In the genomic region with DNA sequence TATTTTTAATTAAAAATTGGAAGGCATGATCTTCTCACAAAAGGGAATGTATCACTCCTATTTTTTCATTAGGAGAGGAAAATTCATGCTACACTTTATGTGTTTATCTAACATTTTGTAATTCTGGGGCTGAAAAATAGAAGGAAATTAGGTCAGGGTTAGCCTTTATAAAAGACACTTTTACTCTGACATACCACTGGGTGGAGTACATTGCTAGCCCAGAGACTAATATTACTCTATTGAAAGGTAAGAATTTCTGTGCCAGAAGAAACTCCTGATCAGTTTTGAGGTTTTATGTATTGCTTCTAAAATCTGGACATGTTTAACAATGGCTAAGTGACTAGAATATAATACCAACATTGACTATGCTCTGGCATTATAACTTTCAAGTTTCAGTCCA, we compare ENCODE assay signal across 11 cellular contexts.
DNase-seq lines count a peak whose midpoint lies in the region; ATAC-seq, FAIRE-seq and TF ChIP-seq lines count a peak whose summit lies in the region.
"Had no signal": no experiment of that assay in that cellular context is flagged by ENCODE, and none has a peak within 500 bp of the region (broad histone marks: within the 10 kb centered on the region; RNA-seq: fewer than 3 reads in every experiment).

No MANE protein-coding gene starts in this region.

- H3K9me3 Mint-ChIP-seq in activated CD4-positive, alpha-beta memory T cell treated with anti-CD3 and anti-CD28 coated beads, Interleukin-2, amount 10 ng/mL, durations not matched to agents 7 days and 5 days = no peaks in the 10 kb centered on the region
- H3K9me3 Mint-ChIP-seq: activated T-helper 1 cell treated with anti-CD3 and anti-CD28 coated beads, Interleukin-12 subunit alpha, Interleukin-12 subunit beta, Interleukin-2, Interleukin-4 antibody, amounts not matched to agents 30 ng/mL and 10 ng/mL and 1 ng/mL, durations not matched to agents 14 hours and 24 hours and 36 hours had no signal

- no peak for DNase-seq in D721Med (ENCODE audit: insufficient read length, low spot score)
- peak; percentile 24 for DNase-seq in NCI-H446 treated with DMSO at 0.1 percent for 48 hours (lab: John Stamatoyannopoulos, UW)
- peak; percentile 58 for DNase-seq in choroid plexus epithelial cell (ENCODE audit: low read depth)
- peak; percentile 20 to 60 for DNase-seq in lung microvascular endothelial cell (ENCODE audit: low read depth in 2 of 2)
- no peak for DNase-seq in OCI-LY7 (ENCODE audit: low spot score)
- DNase-seq in activated CD4-positive, alpha-beta memory T cell treated with anti-CD3 and anti-CD28 coated beads, Interleukin-2, amount 10 ng/mL, durations not matched to agents 7 days and 5 days = no peak
- DNase-seq in Karpas-422 = no peak
- DNase-seq: GF-D8; stimulated activated CD4-positive, alpha-beta T cell treated with anti-CD3 and anti-CD28 coated beads, Interleukin-4, amount 100 ng/mL, for 24 hours had no signal

- no peaks in the 10 kb centered on the region for H3K27me3 ChIP-seq in Karpas-422 (ENCODE audit: low read length)

- POLR2A ChIA-PET in OCI-LY7 (lab: Charles Lee) = no interaction called here
- POLR2A ChIA-PET in activated CD4-positive, alpha-beta memory T cell treated with anti-CD3 and anti-CD28 coated beads, Interleukin-2, amount 10 ng/mL, durations not matched to agents 7 days and 5 days (lab: Charles Lee) = no interaction called here

- H3K9me2 ChIP-seq in OCI-LY7 (ENCODE audit: insufficient read depth, low read length) = no peaks in the 10 kb centered on the region
- H3K9me2 ChIP-seq in Karpas-422 (replicated peaks; ENCODE audit: insufficient read depth, low read length) = no peaks in the 10 kb centered on the region

- H3K79me2 ChIP-seq in OCI-LY7 (ENCODE audit: insufficient read depth, low read depth, low read length) (no peaks in the 10 kb centered on the region), Karpas-422 (ENCODE audit: low read length) (no peaks in the 10 kb centered on the region)

- BruUV-seq in OCI-LY7 (replicated peaks; lab: Mats Ljungman, UMichigan) = no TSS peak

- H3K4me3 Mint-ChIP-seq in activated CD4-positive, alpha-beta memory T cell treated with anti-CD3 and anti-CD28 coated beads, Interleukin-2, amount 10 ng/mL, durations not matched to agents 7 days and 5 days = no peak overlapping the region
- H3K4me3 Mint-ChIP-seq: activated T-helper 1 cell treated with anti-CD3 and anti-CD28 coated beads, Interleukin-12 subunit alpha, Interleukin-12 subunit beta, Interleukin-2, Interleukin-4 antibody, amounts not matched to agents 30 ng/mL and 10 ng/mL and 1 ng/mL, durations not matched to agents 14 hours and 24 hours and 36 hours had no signal

- H3K36me3 Mint-ChIP-seq in activated CD4-positive, alpha-beta memory T cell treated with anti-CD3 and anti-CD28 coated beads, Interleukin-2, amount 10 ng/mL, durations not matched to agents 7 days and 5 days (ENCODE audit: low read depth) = no peaks in the 10 kb centered on the region

- no peak overlapping the region for H3K9ac ChIP-seq in Karpas-422 (ENCODE audit: low read length)

- CTCF ChIA-PET in OCI-LY7 (lab: Charles Lee; ENCODE audit: unreplicated experiment) = no interaction called here
- CTCF ChIA-PET in activated CD4-positive, alpha-beta memory T cell treated with anti-CD3 and anti-CD28 coated beads, Interleukin-2, amount 10 ng/mL, durations not matched to agents 7 days and 5 days (lab: Charles Lee) = no interaction called here

- H3K4me1 Mint-ChIP-seq in activated CD4-positive, alpha-beta memory T cell treated with anti-CD3 and anti-CD28 coated beads, Interleukin-2, amount 10 ng/mL, durations not matched to agents 7 days and 5 days = no peaks in the 10 kb centered on the region

- H3K4me1 ChIP-seq in OCI-LY7 (ENCODE audit: insufficient read depth, low read length, poor library complexity, severe bottlenecking) = no peaks in the 10 kb centered on the region
- no peaks in the 10 kb centered on the region for H3K4me1 ChIP-seq in Karpas-422 (ENCODE audit: low read length)

- no peak for FAIRE-seq in D721Med (lab: Jason Lieb, UNC)

- H2AFZ ChIP-seq in OCI-LY7 (ENCODE audit: low read length) (no peak overlapping the region), Karpas-422 (ENCODE audit: low read length) (no peak overlapping the region)

- H3K27me3 Mint-ChIP-seq in activated CD4-positive, alpha-beta memory T cell treated with anti-CD3 and anti-CD28 coated beads, Interleukin-2, amount 10 ng/mL, durations not matched to agents 7 days and 5 days = no peaks in the 10 kb centered on the region

- no peak overlapping the region for H3K4me2 ChIP-seq in OCI-LY7 (ENCODE audit: low read length)
- H3K4me2 ChIP-seq in Karpas-422 (ENCODE audit: low read depth, low read length, poor library complexity, severe bottlenecking) = no peak overlapping the region

- ATAC-seq in HG02852 (IDR thresholded peaks at IDR 0.05; ENCODE audit: unreplicated experiment) = no peak

- H3K9me3 ChIP-seq in OCI-LY7 (ENCODE audit: low read length) (no peaks in the 10 kb centered on the region; the same call in 1 of the 2 replicates), Karpas-422 (ENCODE audit: low read length) (peaks cover 17% of the 10 kb centered on the region)

- intact Hi-C loops in OCI-LY7 (cut with micrococcal nuclease; ENCODE audit: unreplicated experiment) = no loop called here

- H3K36me3 ChIP-seq in OCI-LY7 (ENCODE audit: insufficient read depth, low read length) (no peaks in the 10 kb centered on the region), Karpas-422 (ENCODE audit: insufficient read depth, low read length) (no peaks in the 10 kb centered on the region)

- no peak overlapping the region for H3K27ac Mint-ChIP-seq in activated CD4-positive, alpha-beta memory T cell treated with anti-CD3 and anti-CD28 coated beads, Interleukin-2, amount 10 ng/mL, durations not matched to agents 7 days and 5 days
- H3K27ac Mint-ChIP-seq: activated T-helper 1 cell treated with anti-CD3 and anti-CD28 coated beads, Interleukin-12 subunit alpha, Interleukin-12 subunit beta, Interleukin-2, Interleukin-4 antibody, amounts not matched to agents 30 ng/mL and 10 ng/mL and 1 ng/mL, durations not matched to agents 14 hours and 24 hours and 36 hours had no signal

- H3K4me3 ChIP-seq in choroid plexus epithelial cell (ENCODE audit: low read depth, low read length) (no peak overlapping the region), OCI-LY7 (ENCODE audit: low read depth, low read length, poor library complexity, severe bottlenecking) (no peak overlapping the region), Karpas-422 (ENCODE audit: low read length) (no peak overlapping the region)

- TF ChIP-seq CTCF in D721Med (IDR thresholded peaks at IDR 0.05; ENCODE audit: insufficient read depth, missing control alignments) (peak; percentile 28), choroid plexus epithelial cell (conservative IDR thresholded peaks at IDR 0.05; ENCODE audit: low read depth, low read length) (peak; percentile 59), OCI-LY7 (conservative IDR thresholded peaks at IDR 0.05; ENCODE audit: low read length) (no peak)

- H4K20me1 ChIP-seq in OCI-LY7 (ENCODE audit: insufficient read depth, low read length) (no peaks in the 10 kb centered on the region), Karpas-422 (ENCODE audit: insufficient read depth, low read depth, low read length) (no peaks in the 10 kb centered on the region)

- H3K27ac ChIP-seq in OCI-LY7 (ENCODE audit: low read depth, low read length, poor library complexity, severe bottlenecking) = no peak overlapping the region
- no peak overlapping the region for H3K27ac ChIP-seq in Karpas-422 (ENCODE audit: low read length)

Comparison
In these comparisons a context has a peak if more than half of its experiments do, and no peak if none do; other contexts are left out.
1. DNase-seq: peak in NCI-H446 treated with DMSO at 0.1 percent for 48 hours (single experiment), choroid plexus epithelial cell (single experiment) and lung microvascular endothelial cell (2 of 2); none in D721Med (single experiment), OCI-LY7 (single experiment), activated CD4-positive, alpha-beta memory T cell treated with anti-CD3 and anti-CD28 coated beads, Interleukin-2, amount 10 ng/mL, durations not matched to agents 7 days and 5 days (single experiment) and Karpas-422 (single experiment).